31 cellular contexts compared by ENCODE assay signal in genomic region chr4:154936873-154937272, GRCh38.
"Had no signal": no experiment of that assay in that cellular context is flagged by ENCODE, and none has a peak within 500 bp of the region (broad histone marks: within the 10 kb centered on the region; RNA-seq: fewer than 3 reads in every experiment).

No MANE protein-coding gene starts in this region.

- H3K4me3 ChIP-seq: adrenal gland, ascending aorta, body of pancreas, breast epithelium, cardiac muscle cell had no signal

- H3K27ac ChIP-seq: adrenal gland, ascending aorta, body of pancreas, brain microvascular endothelial cell, breast epithelium, cardiac muscle cell had no signal

- H3K36me3 ChIP-seq: adrenal gland, ascending aorta, brain microvascular endothelial cell, breast epithelium, cardiac muscle cell had no signal

- DNase-seq: activated effector memory CD4-positive, alpha-beta T cell treated with anti-CD3 and anti-CD28 coated beads, Interleukin-2, amount 50 U/mL, for 16 hours; activated effector memory CD4-positive, alpha-beta T cell treated with Interleukin-2 at 50 U/mL for 16 hours; activated gamma-delta T cell; activated gamma-delta T cell treated with Interleukin-2 at 50 U/mL for 16 hours; activated naive CD4-positive, alpha-beta T cell; activated naive CD4-positive, alpha-beta T cell treated with anti-CD3 and anti-CD28 coated beads for 36 hours; activated naive CD4-positive, alpha-beta T cell treated with anti-CD3 and anti-CD28 coated beads, Interleukin-2, amount 10 ng/mL, durations not matched to agents 7 days and 5 days; activated naive CD4-positive, alpha-beta T cell treated with anti-CD3 and anti-CD28 coated beads, Interleukin-2, amount 50 U/mL, for 16 hours; activated naive CD4-positive, alpha-beta T cell treated with Interleukin-2 at 50 U/mL for 16 hours; activated naive CD8-positive, alpha-beta T cell treated with anti-CD3 and anti-CD28 coated beads for 36 hours; activated naive CD8-positive, alpha-beta T cell treated with anti-CD3 and anti-CD28 coated beads, Interleukin-2, amount 10 ng/mL, durations not matched to agents 7 days and 5 days; activated naive CD8-positive, alpha-beta T cell treated with anti-CD3 and anti-CD28 coated beads, Interleukin-2, amount 50 U/mL, for 24 hours; activated T-cell treated with anti-CD3 and anti-CD28 coated beads, Interleukin-2, amount 50 U/mL, for 24 hours; activated T-cell treated with anti-CD3 and anti-CD28 coated beads, Interleukin-2, amount 50 U/mL, for 4 hours; activated T-cell treated with anti-CD3 and anti-CD28 coated beads, Interleukin-2, amount 50 U/mL, for 48 hours; activated T-cell treated with anti-CD3 and anti-CD28 coated beads, Interleukin-2, amount 50 U/mL, for 72 hours; adrenal gland; amniotic stem cell; amygdala; anterior cingulate cortex; aorta; body of pancreas; brain microvascular endothelial cell; caudate nucleus; central memory CD4-positive, alpha-beta T cell; cerebellar nuclear complex had no signal

- H3K9me3 ChIP-seq: adrenal gland, body of pancreas had no signal

- H3K4me1 ChIP-seq: adrenal gland, ascending aorta, body of pancreas, breast epithelium had no signal

- H3K27me3 ChIP-seq: adrenal gland, ascending aorta, body of pancreas, brain microvascular endothelial cell, breast epithelium, cardiac muscle cell had no signal

- ATAC-seq: activated naive CD4-positive, alpha-beta T cell treated with anti-CD3 and anti-CD28 coated beads, Interleukin-2, amount 50 U/mL, for 72 hours; activated naive CD8-positive, alpha-beta T cell treated with anti-CD3 and anti-CD28 coated beads, Interleukin-2, amount 50 U/mL, for 24 hours; activated T-cell treated with anti-CD3 and anti-CD28 coated beads, Interleukin-2, amount 50 U/mL, for 4 hours; activated T-cell treated with anti-CD3 and anti-CD28 coated beads, Interleukin-2, amount 50 U/mL, for 72 hours; activated T-helper 17 cell treated with anti-CD3 and anti-CD28 coated beads, Interleukin-2, amount 50 U/mL, for 72 hours; body of pancreas had no signal
